In the genomic region with DNA sequence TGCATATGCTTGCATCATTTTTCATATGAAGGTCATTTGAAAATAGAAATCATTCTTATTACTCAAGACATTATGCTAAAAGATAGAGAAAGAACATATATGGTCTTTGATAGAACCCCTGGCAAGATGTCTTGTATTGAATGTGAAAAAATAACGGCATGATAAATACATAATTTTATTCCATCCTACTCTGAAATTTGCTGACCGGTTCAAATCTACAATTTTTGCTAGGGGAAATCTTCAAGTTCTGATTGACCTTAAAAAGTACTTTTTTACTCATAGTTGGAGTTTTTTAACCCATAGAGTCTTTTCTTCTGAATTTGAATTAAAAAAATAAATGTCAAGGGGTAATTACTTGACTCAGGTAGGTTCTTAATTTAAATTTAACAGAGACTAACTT, we compare ENCODE assay signal across 1 cellular context.
A peak's percentile ranks its signal among the peaks of the same experiment; 100 is the strongest.
TF ChIP-seq lines count a peak whose summit lies in the region.

No MANE protein-coding gene starts in this region.

TF ChIP-seq in HepG2, 621 proteins besides CTCF, POLR2A, EP300 and RAD21 (continued from another document):
- TF ChIP-seq, protein P1, sequence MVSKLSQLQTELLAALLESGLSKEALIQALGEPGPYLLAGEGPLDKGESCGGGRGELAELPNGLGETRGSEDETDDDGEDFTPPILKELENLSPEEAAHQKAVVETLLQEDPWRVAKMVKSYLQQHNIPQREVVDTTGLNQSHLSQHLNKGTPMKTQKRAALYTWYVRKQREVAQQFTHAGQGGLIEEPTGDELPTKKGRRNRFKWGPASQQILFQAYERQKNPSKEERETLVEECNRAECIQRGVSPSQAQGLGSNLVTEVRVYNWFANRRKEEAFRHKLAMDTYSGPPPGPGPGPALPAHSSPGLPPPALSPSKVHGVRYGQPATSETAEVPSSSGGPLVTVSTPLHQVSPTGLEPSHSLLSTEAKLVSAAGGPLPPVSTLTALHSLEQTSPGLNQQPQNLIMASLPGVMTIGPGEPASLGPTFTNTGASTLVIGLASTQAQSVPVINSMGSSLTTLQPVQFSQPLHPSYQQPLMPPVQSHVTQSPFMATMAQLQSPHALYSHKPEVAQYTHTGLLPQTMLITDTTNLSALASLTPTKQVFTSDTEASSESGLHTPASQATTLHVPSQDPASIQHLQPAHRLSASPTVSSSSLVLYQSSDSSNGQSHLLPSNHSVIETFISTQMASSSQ (IDR thresholded peaks at IDR 0.05; ENCODE audit: low read depth), result no peak
- TF ChIP-seq, protein P1 (CRISPR knock-in tag; IDR thresholded peaks at IDR 0.05; ENCODE audit: borderline replicate concordance), result no peak
- TF ChIP-seq HMG20A (CRISPR knock-in tag; IDR thresholded peaks at IDR 0.05; ENCODE audit: borderline replicate concordance), result no peak
- no peak for TF ChIP-seq KMT2A (CRISPR knock-in tag; IDR thresholded peaks at IDR 0.05)
- TF ChIP-seq CBX1 (IDR thresholded peaks at IDR 0.05; ENCODE audit: low read depth), result no peak
- TF ChIP-seq MAFK (conservative IDR thresholded peaks at IDR 0.05 in 1 of 2, IDR thresholded peaks at IDR 0.05 in 1 of 2; ENCODE audit: low read length in 2 of 2), result peak; percentile 83 to 90
